ENCODE assay signal across 15 cellular contexts in the genomic region with DNA sequence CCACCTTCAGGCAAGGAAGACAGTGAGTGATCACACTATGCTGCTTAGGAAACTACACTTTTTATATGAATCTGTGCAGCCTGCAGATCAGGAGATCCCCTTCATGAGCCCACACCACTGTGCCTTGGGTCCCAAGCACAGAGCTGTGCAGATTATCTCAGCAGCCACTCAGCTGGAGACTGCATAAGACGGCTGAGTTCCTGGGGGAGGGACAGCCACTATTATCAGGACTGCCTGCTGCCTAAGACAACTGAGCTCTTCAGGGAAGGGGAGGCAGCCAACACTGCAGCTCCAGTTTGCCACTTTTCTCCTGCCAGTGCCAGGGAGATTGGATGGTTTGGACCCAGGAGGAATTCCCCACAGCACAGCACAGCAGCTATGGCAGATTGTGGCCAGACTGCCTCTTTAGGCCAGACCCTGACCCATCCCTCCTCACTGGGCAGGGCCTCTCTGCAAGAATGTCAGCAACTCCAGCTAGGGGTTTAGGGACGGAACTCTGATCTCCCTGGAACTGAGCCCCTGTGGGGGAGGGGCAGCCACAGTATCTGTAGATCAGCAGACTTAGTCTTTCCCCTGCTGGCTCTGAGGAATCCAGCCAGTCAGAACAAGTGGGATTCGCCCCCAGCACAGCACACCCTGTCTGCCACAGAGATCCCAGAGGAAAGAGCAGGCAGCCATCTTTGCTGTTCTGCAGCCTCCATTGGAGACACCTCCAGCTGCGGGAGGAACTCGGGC.
DNase-seq lines count a peak whose midpoint lies in the region; ATAC-seq and TF ChIP-seq lines count a peak whose summit lies in the region.
"Had no signal": no experiment of that assay in that cellular context is flagged by ENCODE, and none has a peak within 500 bp of the region (broad histone marks: within the 10 kb centered on the region; RNA-seq: fewer than 3 reads in every experiment).

No MANE protein-coding gene starts in this region.

- WGBS in mesenchymal stem cell, result 60% methylated on average over 5 of the region's 5 CpGs

- peaks cover 7% of the 10 kb centered on the region for H3K4me1 Mint-ChIP-seq in WTC11
- H3K4me1 Mint-ChIP-seq: B cell; CD4-positive, alpha-beta memory T cell had no signal

- no peak overlapping the region for H4K8ac ChIP-seq in mesenchymal stem cell (ENCODE audit: low read length)

- no peak overlapping the region for H2BK15ac ChIP-seq in mesenchymal stem cell (ENCODE audit: low read depth, poor library complexity, severe bottlenecking)

- no peaks in the 10 kb centered on the region for H3K79me1 ChIP-seq in mesenchymal stem cell (replicated peaks; ENCODE audit: low read length, poor library complexity, severe bottlenecking)

- peak; percentile 88 for ATAC-seq in WTC11
- no peak for ATAC-seq in activated CD4-positive, CD25-positive, alpha-beta regulatory T cell treated with anti-CD3 and anti-CD28 coated beads, Interleukin-2, amount 50 U/mL, for 24 hours

- H3K27me3 ChIP-seq in BE2C (no peaks in the 10 kb centered on the region), HUES48 (ENCODE audit: control insufficient read depth, insufficient read depth, low read length) (no peaks in the 10 kb centered on the region), mesenchymal stem cell (ENCODE audit: control insufficient read depth in 1 of 2, insufficient read depth in 1 of 2, low read length in 2 of 2) (no peaks in the 10 kb centered on the region)

- H3K36me3 ChIP-seq in BE2C (no peaks in the 10 kb centered on the region), HUES48 (ENCODE audit: control insufficient read depth, insufficient read depth, low read length) (no peaks in the 10 kb centered on the region), mesenchymal stem cell (ENCODE audit: control insufficient read depth in 1 of 2, insufficient read depth in 2 of 2, low read depth in 1 of 2, low read length in 2 of 2) (no peaks in the 10 kb centered on the region)

- no peaks in the 10 kb centered on the region for H3K9me3 ChIP-seq in BE2C
- no peaks in the 10 kb centered on the region for H3K9me3 ChIP-seq in HUES48 (ENCODE audit: control insufficient read depth, insufficient read depth, low read length)
- H3K9me3 ChIP-seq in mesenchymal stem cell (ENCODE audit: control insufficient read depth, low read length), result no peaks in the 10 kb centered on the region

- no peak overlapping the region for H3K23ac ChIP-seq in mesenchymal stem cell (ENCODE audit: low read length in 2 of 2)

- no peaks in the 10 kb centered on the region for H3K36me3 Mint-ChIP-seq in WTC11
- H3K36me3 Mint-ChIP-seq: CD4-positive, alpha-beta memory T cell had no signal

- H3K4me1 ChIP-seq in BE2C (no peaks in the 10 kb centered on the region), HUES48 (ENCODE audit: control insufficient read depth, insufficient read depth, low read length) (peaks cover 9% of the 10 kb centered on the region), mesenchymal stem cell (ENCODE audit: control insufficient read depth, insufficient read depth, low read depth, low read length) (no peaks in the 10 kb centered on the region)

- no peak overlapping the region for H2AK5ac ChIP-seq in mesenchymal stem cell (ENCODE audit: low read length, severe bottlenecking)

- TF ChIP-seq CTCF in BE2C (IDR thresholded peaks at IDR 0.05; ENCODE audit: low read depth, low read length), result no peak
- TF ChIP-seq CTCF in WTC11 (IDR thresholded peaks at IDR 0.05), result no peak
- TF ChIP-seq CTCF in foreskin fibroblast (IDR thresholded peaks at IDR 0.05; ENCODE audit: low read depth, low read length), result no peak

- DNase-seq in BE2C, result peak; percentile 17
- DNase-seq in WTC11 (ENCODE audit: low spot score), result peak; percentile 59
- peak; percentile 1 for DNase-seq in mesenchymal stem cell
- DNase-seq in NCI-H1436 treated with DMSO at 0.1 percent for 48 hours (lab: John Stamatoyannopoulos, UW), result no peak
- no peak for DNase-seq in foreskin fibroblast
- no peak for DNase-seq in central memory CD4-positive, alpha-beta T cell
- DNase-seq: CD4-positive, alpha-beta memory T cell; H7; NCI-H1694 treated with DMSO at 0.1 percent for 48 hours; NCI-H2171 treated with DMSO at 0.1 percent for 48 hours; SIG-M5; SW 1271 had no signal

- peak overlapping the region; percentile 59 for H3K27ac ChIP-seq in HUES48 (ENCODE audit: low read depth, low read length)
- H3K27ac ChIP-seq in mesenchymal stem cell (ENCODE audit: low read length, poor library complexity, severe bottlenecking), result no peak overlapping the region

- no peak overlapping the region for H3K9ac ChIP-seq in HUES48 (ENCODE audit: low read depth, low read length)
- H3K9ac ChIP-seq in mesenchymal stem cell (ENCODE audit: low read length), result no peak overlapping the region

- H2BK120ac ChIP-seq in mesenchymal stem cell (ENCODE audit: low read depth, low read length), result no peak overlapping the region

- peaks cover 13% of the 10 kb centered on the region for H3K9me3 Mint-ChIP-seq in WTC11

- peak overlapping the region in 1 of 2 experiments; percentile 44 for H3K18ac ChIP-seq in mesenchymal stem cell (ENCODE audit: low read depth in 1 of 2, low read length in 2 of 2)

- H3K27me3 Mint-ChIP-seq in WTC11 (ENCODE audit: low read depth), result no peaks in the 10 kb centered on the region

- no peak overlapping the region for H3K4me2 ChIP-seq in mesenchymal stem cell (ENCODE audit: low read length, poor library complexity, severe bottlenecking)

- CTCF ChIA-PET in WTC11 (lab: Charles Lee), result interaction anchor here (2.6 kb wide), 1 partner anchor 26 kb away, joined by 10 read pairs; no protein-coding TSS in a partner anchor

- POLR2A ChIA-PET in WTC11 (lab: Charles Lee), result interaction anchor here (0.5 kb wide), 1 partner anchor 604 kb away, joined by 3 read pairs; no protein-coding TSS in a partner anchor

- H3K4me3 Mint-ChIP-seq in WTC11, result no peak overlapping the region
- H3K4me3 Mint-ChIP-seq: B cell; CD4-positive, alpha-beta memory T cell had no signal

- peak overlapping the region in 1 of 2 experiments; percentile 22 for H3K14ac ChIP-seq in mesenchymal stem cell (ENCODE audit: low read length in 2 of 2)

- no peak overlapping the region for H4K91ac ChIP-seq in mesenchymal stem cell (ENCODE audit: low read length)

- no peak overlapping the region for H2BK5ac ChIP-seq in mesenchymal stem cell (ENCODE audit: low read depth, low read length, poor library complexity, severe bottlenecking)

- H3K4me3 ChIP-seq in BE2C (ENCODE audit: low read depth, low read length) (no peak overlapping the region), HUES48 (ENCODE audit: low read depth, low read length) (no peak overlapping the region), mesenchymal stem cell (ENCODE audit: insufficient read depth in 1 of 2, low read depth in 1 of 2, low read length in 2 of 2) (no peak overlapping the region), foreskin fibroblast (ENCODE audit: low read depth in 1 of 2, low read length in 2 of 2) (no peak overlapping the region)

- H2BK12ac ChIP-seq in mesenchymal stem cell (ENCODE audit: low read length in 2 of 2), result no peak overlapping the region

- no peak overlapping the region for H2AFZ ChIP-seq in mesenchymal stem cell (ENCODE audit: low read depth, low read length)

- peak overlapping the region; percentile 57; the same call in 1 of the 2 replicates for H3K27ac Mint-ChIP-seq in WTC11
- H3K27ac Mint-ChIP-seq: B cell; CD4-positive, alpha-beta memory T cell had no signal

- no peak overlapping the region for H3K4ac ChIP-seq in mesenchymal stem cell (ENCODE audit: low read depth in 1 of 2, low read length in 2 of 2)

TF ChIP-seq in WTC11, 78 proteins besides CTCF, POLR2A, EP300 and RAD21:
- no peak for TF ChIP-seq FOXJ3 (CRISPR knock-in tag; IDR thresholded peaks at IDR 0.05; ENCODE audit: borderline replicate concordance)

Comparison
In these comparisons a context has a peak if more than half of its experiments do, and no peak if none do; other contexts are left out.
1. DNase-seq: peak in BE2C (single experiment), WTC11 (single experiment) and mesenchymal stem cell (single experiment); none in NCI-H1436 treated with DMSO at 0.1 percent for 48 hours (single experiment), foreskin fibroblast (0 of 2) and central memory CD4-positive, alpha-beta T cell (single experiment).